ENCODE assay signal across 16 cellular contexts in genomic region chr2:78011251-78011650, GRCh38.
DNase-seq lines count a peak whose midpoint lies in the region; ATAC-seq and TF ChIP-seq lines count a peak whose summit lies in the region.
"Had no signal": no experiment of that assay in that cellular context is flagged by ENCODE, and none has a peak within 500 bp of the region (broad histone marks: within the 10 kb centered on the region; RNA-seq: fewer than 3 reads in every experiment).

No MANE protein-coding gene starts in this region.

- no TSS peak for BruUV-seq in Caco-2 (replicated peaks; lab: Mats Ljungman, UMichigan)

- DNase-seq in NCI-H526 (lab: John Stamatoyannopoulos, UW), result peak; percentile 77 to 78
- no peak for DNase-seq in dorsolateral prefrontal cortex
- DNase-seq in medulla oblongata (ENCODE audit: extremely low spot score), result peak; percentile 59
- DNase-seq in superior temporal gyrus (ENCODE audit: extremely low spot score), result peak; percentile 64
- no peak for DNase-seq in breast epithelium (ENCODE audit: low spot score in 2 of 2)
- no peak for DNase-seq in Caco-2
- DNase-seq in activated CD8-positive, alpha-beta memory T cell treated with anti-CD3 and anti-CD28 coated beads, Interleukin-2, amount 10 ng/mL, durations not matched to agents 7 days and 5 days, result no peak
- DNase-seq: 8988T; Calu3; CD4-positive, alpha-beta memory T cell; DMS79 treated with DMSO at 0.1 percent for 48 hours; GF-D8; H9 had no signal

- H3K36me3 ChIP-seq in breast epithelium (peaks cover 5% of the 10 kb centered on the region), Caco-2 (ENCODE audit: control insufficient read depth, insufficient read depth, low read length) (no peaks in the 10 kb centered on the region)
- H3K36me3 ChIP-seq: BLaER1 had no signal

- TF ChIP-seq CTCF in dorsolateral prefrontal cortex (IDR thresholded peaks at IDR 0.05 in 54 of 56, conservative IDR thresholded peaks at IDR 0.05 in 2 of 56; ENCODE audit: low read depth in 1 of 56, partially characterized antibody in 56 of 56), result no peak
- TF ChIP-seq CTCF in breast epithelium (IDR thresholded peaks at IDR 0.05), result no peak
- no peak for TF ChIP-seq CTCF in Caco-2 (IDR thresholded peaks at IDR 0.05; ENCODE audit: insufficient read depth in 1 of 2, low read depth in 1 of 2, low read length in 1 of 2, severe bottlenecking in 1 of 2, unreplicated experiment in 1 of 2)

- H3K4me1 ChIP-seq in breast epithelium (no peaks in the 10 kb centered on the region), Caco-2 (no peaks in the 10 kb centered on the region)
- H3K4me1 ChIP-seq: BLaER1 had no signal

- H3K9me3 Mint-ChIP-seq in Caco-2 (ENCODE audit: unreplicated experiment), result no peaks in the 10 kb centered on the region
- peaks cover 3% of the 10 kb centered on the region for H3K9me3 Mint-ChIP-seq in activated CD8-positive, alpha-beta memory T cell treated with anti-CD3 and anti-CD28 coated beads, Interleukin-2, amount 10 ng/mL, durations not matched to agents 7 days and 5 days (ENCODE audit: low read depth)

- peak overlapping the region in 12 of 59 donors; percentile 0 to 50 (median 22) for H3K4me3 ChIP-seq in dorsolateral prefrontal cortex
- no peak overlapping the region for H3K4me3 ChIP-seq in breast epithelium
- H3K4me3 ChIP-seq in Caco-2 (ENCODE audit: low read depth, low read length), result no peak overlapping the region
- H3K4me3 ChIP-seq: BLaER1 had no signal

- no peaks in the 10 kb centered on the region for H3K36me3 Mint-ChIP-seq in Caco-2 (ENCODE audit: insufficient read depth, unreplicated experiment)
- H3K36me3 Mint-ChIP-seq in activated CD8-positive, alpha-beta memory T cell treated with anti-CD3 and anti-CD28 coated beads, Interleukin-2, amount 10 ng/mL, durations not matched to agents 7 days and 5 days, result no peaks in the 10 kb centered on the region
- H3K36me3 Mint-ChIP-seq: CD14-positive monocyte; CD4-positive, alpha-beta memory T cell had no signal

- H3K27me3 ChIP-seq in dorsolateral prefrontal cortex (no peaks in the 10 kb centered on the region), breast epithelium (no peaks in the 10 kb centered on the region), Caco-2 (replicated peaks; ENCODE audit: control insufficient read depth, insufficient read depth, low read length) (no peaks in the 10 kb centered on the region)
- H3K27me3 ChIP-seq: BLaER1 had no signal

- intact Hi-C loops in dorsolateral prefrontal cortex (cut with DNase I) (no loop called here), breast epithelium (cut with DNase I; ENCODE audit: low total_unique reads) (no loop called here), Caco-2 (cut with micrococcal nuclease; ENCODE audit: unreplicated experiment) (no loop called here)

- H3K9me3 ChIP-seq in breast epithelium (no peaks in the 10 kb centered on the region), Caco-2 (no peaks in the 10 kb centered on the region)
- H3K9me3 ChIP-seq: BLaER1 had no signal

- POLR2A ChIA-PET in Caco-2 (lab: Charles Lee), result no interaction called here

- H3K4me1 Mint-ChIP-seq in Caco-2 (ENCODE audit: low read depth, unreplicated experiment), result no peaks in the 10 kb centered on the region
- H3K4me1 Mint-ChIP-seq in activated CD8-positive, alpha-beta memory T cell treated with anti-CD3 and anti-CD28 coated beads, Interleukin-2, amount 10 ng/mL, durations not matched to agents 7 days and 5 days, result no peaks in the 10 kb centered on the region
- H3K4me1 Mint-ChIP-seq: CD14-positive monocyte; CD4-positive, alpha-beta memory T cell; H9 had no signal

- TF ChIP-seq POLR2A in breast epithelium (IDR thresholded peaks at IDR 0.05), result no peak

- no peak overlapping the region for H3K27ac Mint-ChIP-seq in Caco-2 (ENCODE audit: unreplicated experiment)
- H3K27ac Mint-ChIP-seq in activated CD8-positive, alpha-beta memory T cell treated with anti-CD3 and anti-CD28 coated beads, Interleukin-2, amount 10 ng/mL, durations not matched to agents 7 days and 5 days, result no peak overlapping the region
- H3K27ac Mint-ChIP-seq: CD14-positive monocyte; CD4-positive, alpha-beta memory T cell; H9 had no signal

- CTCF ChIA-PET in Caco-2 (lab: Charles Lee), result no interaction called here
- CTCF ChIA-PET in activated CD8-positive, alpha-beta memory T cell treated with anti-CD3 and anti-CD28 coated beads, Interleukin-2, amount 10 ng/mL, durations not matched to agents 7 days and 5 days (lab: Charles Lee), result no interaction called here

- H3K27me3 Mint-ChIP-seq in Caco-2 (ENCODE audit: insufficient read depth, unreplicated experiment), result no peaks in the 10 kb centered on the region
- H3K27me3 Mint-ChIP-seq in activated CD8-positive, alpha-beta memory T cell treated with anti-CD3 and anti-CD28 coated beads, Interleukin-2, amount 10 ng/mL, durations not matched to agents 7 days and 5 days, result no peaks in the 10 kb centered on the region
- H3K27me3 Mint-ChIP-seq: CD4-positive, alpha-beta memory T cell had no signal

- H3K27ac ChIP-seq in dorsolateral prefrontal cortex (peak overlapping the region in 31 of 59 donors; percentile 16 to 81 (median 34)), breast epithelium (no peak overlapping the region)
- H3K27ac ChIP-seq: BLaER1, HL-60 had no signal

- no peak overlapping the region for H3K4me3 Mint-ChIP-seq in Caco-2 (ENCODE audit: unreplicated experiment)
- no peak overlapping the region for H3K4me3 Mint-ChIP-seq in activated CD8-positive, alpha-beta memory T cell treated with anti-CD3 and anti-CD28 coated beads, Interleukin-2, amount 10 ng/mL, durations not matched to agents 7 days and 5 days
- H3K4me3 Mint-ChIP-seq: CD14-positive monocyte; CD4-positive, alpha-beta memory T cell; H9 had no signal

- ATAC-seq in activated CD8-positive, alpha-beta memory T cell treated with anti-CD3 and anti-CD28 coated beads, Interleukin-2, amount 10 ng/mL, durations not matched to agents 7 days and 5 days, result no peak

Comparison
In these comparisons a context has a peak if more than half of its experiments do, and no peak if none do; other contexts are left out.
1. DNase-seq: peak in NCI-H526 (2 of 2), medulla oblongata (single experiment) and superior temporal gyrus (single experiment); none in dorsolateral prefrontal cortex (0 of 10), breast epithelium (0 of 2), Caco-2 (0 of 2) and activated CD8-positive, alpha-beta memory T cell treated with anti-CD3 and anti-CD28 coated beads, Interleukin-2, amount 10 ng/mL, durations not matched to agents 7 days and 5 days (single experiment).
2. H3K27ac ChIP-seq: peak in dorsolateral prefrontal cortex (31 of 59); none in breast epithelium (0 of 2).